8 cellular contexts compared by ENCODE assay signal in genomic region chr16:85908444-85908843, GRCh38. TPM values are rescaled to one million over a fixed set of nuclear protein-coding genes. Genes with fewer than 3 reads are reported as not detected.
A peak's percentile ranks its signal among the peaks of the same experiment; 100 is the strongest.
DNase-seq lines count a peak whose midpoint lies in the region; ATAC-seq and TF ChIP-seq lines count a peak whose summit lies in the region.

No MANE protein-coding gene starts in this region.

- H3K4me1 ChIP-seq in left lung (peaks cover 3 to 86% of the 10 kb centered on the region in 2 donors), PC-9 (replicated peaks; ENCODE audit: insufficient read depth) (no peaks in the 10 kb centered on the region)

- H3K36me3 Mint-ChIP-seq in type B pancreatic cell, result no peaks in the 10 kb centered on the region

- H3K9me2 ChIP-seq in PC-9 (ENCODE audit: insufficient read depth), result no peaks in the 10 kb centered on the region

- H3K4me1 Mint-ChIP-seq in type B pancreatic cell (ENCODE audit: unreplicated experiment), result peaks cover 21% of the 10 kb centered on the region

- in situ Hi-C loops in GM13977 (cut with MboI; ENCODE audit: low pct_unique_long_range_greater_than_20kb, low sequenced_read_pairs, unreplicated experiment), result no loop called here

- no peaks in the 10 kb centered on the region for H3K27me3 ChIP-seq in HL-60 (ENCODE audit: insufficient read depth, poor library complexity, severe bottlenecking)
- no peaks in the 10 kb centered on the region for H3K27me3 ChIP-seq in left lung
- peaks cover 98% of the 10 kb centered on the region for H3K27me3 ChIP-seq in PC-9 (ENCODE audit: insufficient read depth, low read depth)

- H3K27ac Mint-ChIP-seq in type B pancreatic cell, result no peak overlapping the region

- BruUV-seq in PC-9 (replicated peaks; lab: Mats Ljungman, UMichigan), result no TSS peak

- no peak overlapping the region for H3K4me2 ChIP-seq in PC-9

- ATAC-seq in GM21515 (IDR thresholded peaks at IDR 0.05; ENCODE audit: unreplicated experiment) (peak; percentile 61), left lung (peak; percentile 7)

- H3F3A ChIP-seq in PC-9 (ENCODE audit: insufficient read depth, low read depth), result no peaks in the 10 kb centered on the region

- no peaks in the 10 kb centered on the region for H3K9me3 ChIP-seq in left lung
- peaks cover 7% of the 10 kb centered on the region; the same call in 1 of the 2 replicates for H3K9me3 ChIP-seq in PC-9 (ENCODE audit: insufficient read depth, low read depth)

- H2AFZ ChIP-seq in PC-9, result no peak overlapping the region

- DNase-seq in GM13977 (ENCODE audit: low spot score), result peak; percentile 75
- DNase-seq in HL-60 (ENCODE audit: low read depth in 1 of 2, low spot score in 1 of 2), result peak in 1 of 2 experiments; percentile 35
- DNase-seq in left lung, result no peak
- no peak for DNase-seq in PC-9
- no peak for DNase-seq in NCI-H226
- DNase-seq in type B pancreatic cell (ENCODE audit: extremely low spot score, unreplicated experiment), result no peak
- DNase-seq in Ammon's horn (ENCODE audit: low spot score), result no peak

- H3K27me3 Mint-ChIP-seq in type B pancreatic cell, result peaks cover 41% of the 10 kb centered on the region

- H3K36me3 ChIP-seq in left lung, result peaks cover 0 to 41% of the 10 kb centered on the region in 2 donors
- H3K36me3 ChIP-seq in PC-9 (ENCODE audit: low read depth), result no peaks in the 10 kb centered on the region

- H3K79me2 ChIP-seq in PC-9 (ENCODE audit: low read depth), result no peaks in the 10 kb centered on the region

- TF ChIP-seq CTCF in GM13977 (IDR thresholded peaks at IDR 0.05; ENCODE audit: extremely low read depth, insufficient read depth, missing control alignments) (no peak), HL-60 (IDR thresholded peaks at IDR 0.05; ENCODE audit: insufficient read depth, low read length) (no peak), left lung (IDR thresholded peaks at IDR 0.05) (no peak), PC-9 (conservative IDR thresholded peaks at IDR 0.05) (no peak), type B pancreatic cell (conservative IDR thresholded peaks at IDR 0.05) (no peak)

- POLR2A ChIA-PET in PC-9 (lab: Charles Lee; ENCODE audit: unreplicated experiment), result no interaction called here

- H3K4me3 Mint-ChIP-seq in type B pancreatic cell, result no peak overlapping the region

- H4K20me1 ChIP-seq in PC-9 (ENCODE audit: insufficient read depth), result no peaks in the 10 kb centered on the region

- intact Hi-C loops in left lung (cut with DNase I), result no loop called here
- intact Hi-C loops in PC-9 (cut with micrococcal nuclease; ENCODE audit: unreplicated experiment), result no loop called here

- H3K4me3 ChIP-seq in HL-60 (replicated peaks; ENCODE audit: insufficient read depth, low read length), result no peak overlapping the region
- H3K4me3 ChIP-seq in left lung, result no peak overlapping the region
- no peak overlapping the region for H3K4me3 ChIP-seq in PC-9

- H3K9me3 Mint-ChIP-seq in type B pancreatic cell, result no peaks in the 10 kb centered on the region

- CTCF ChIA-PET in PC-9 (lab: Charles Lee), result no interaction called here

- H3K27ac ChIP-seq in HL-60 (replicated peaks) (peak overlapping the region; percentile 56), left lung (peak overlapping the region; percentile 28 to 77), PC-9 (no peak overlapping the region)

RNA-seq across cellular contexts. Expression of gene IRF8, which starts 9.5 kb away (rescaled TPM):
- 10 to 100 TPM; 24.4 to 33.6 TPM for total RNA-seq in left lung
- not detected in 2 replicates for total RNA-seq in PC-9 (2021)
- total RNA-seq in type B pancreatic cell (ENCODE audit: low replicate concordance), result 12.6 and 21.0 TPM in 2 replicates

Comparison
In these comparisons a context has a peak if more than half of its experiments do, and no peak if none do; other contexts are left out.
1. RNA of gene IRF8, which starts 9.5 kb away (total RNA-seq): 24.4 to 33.6 TPM in left lung and 12.6 to 21.0 TPM in type B pancreatic cell; not detected in PC-9; every median in the first group is over 10 times any median in the second.